1 cellular context compared by ENCODE assay signal in genomic region chr11:804599-804964, GRCh38.
TF ChIP-seq lines count a peak whose summit lies in the region.

No MANE protein-coding gene starts in this region.

TF ChIP-seq in HepG2, 621 proteins besides CTCF, POLR2A, EP300 and RAD21 (continued from another document):
- TF ChIP-seq KLF9 (CRISPR knock-in tag; IDR thresholded peaks at IDR 0.05; ENCODE audit: low read depth) (no peak), CBX2 (IDR thresholded peaks at IDR 0.05; ENCODE audit: low read depth, low read length) (no peak), CBX2 (CRISPR knock-in tag; IDR thresholded peaks at IDR 0.05; ENCODE audit: low read depth) (no peak)
- TF ChIP-seq, protein P1, sequence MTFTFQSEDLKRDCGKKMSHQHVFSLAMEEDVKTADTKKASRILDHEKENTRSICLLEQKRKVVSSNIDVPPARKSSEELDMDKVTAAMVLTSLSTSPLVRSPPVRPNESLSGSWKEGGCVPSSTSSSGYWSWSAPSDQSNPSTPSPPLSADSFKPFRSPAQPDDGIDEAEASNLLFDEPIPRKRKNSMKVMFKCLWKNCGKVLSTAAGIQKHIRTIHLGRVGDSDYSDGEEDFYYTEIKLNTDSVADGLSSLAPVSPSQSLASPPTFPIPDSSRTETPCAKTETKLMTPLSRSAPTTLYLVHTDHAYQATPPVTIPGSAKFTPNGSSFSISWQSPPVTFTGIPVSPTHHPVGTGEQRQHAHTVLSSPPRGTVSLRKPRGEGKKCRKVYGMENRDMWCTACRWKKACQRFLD (CRISPR knock-in tag; IDR thresholded peaks at IDR 0.05; ENCODE audit: borderline replicate concordance), result no peak
